2 cellular contexts compared by ENCODE assay signal in genomic region chr9:28007097-28007817, GRCh38.
TF ChIP-seq lines count a peak whose summit lies in the region.

No MANE protein-coding gene starts in this region.

TF ChIP-seq in SK-N-SH, 30 proteins besides CTCF, POLR2A, EP300 and RAD21 (continued from another document):
- TF ChIP-seq CHD2 (IDR thresholded peaks at IDR 0.05; ENCODE audit: low read length, partially characterized antibody) (no peak), TEAD4 (IDR thresholded peaks at IDR 0.05; ENCODE audit: borderline replicate concordance, insufficient read depth) (no peak), ELF1 (IDR thresholded peaks at IDR 0.05) (no peak), REST (IDR thresholded peaks at IDR 0.05; ENCODE audit: low read depth, low read length) (no peak), NFIC (IDR thresholded peaks at IDR 0.05; ENCODE audit: borderline replicate concordance) (no peak)

TF ChIP-seq in H1, 55 proteins besides CTCF, POLR2A, EP300 and RAD21 (continued from another document):
- TF ChIP-seq E2F6 (IDR thresholded peaks at IDR 0.05) (no peak), BACH1 (IDR thresholded peaks at IDR 0.05; ENCODE audit: low read length) (no peak), CTBP2 (IDR thresholded peaks at IDR 0.05; ENCODE audit: borderline replicate concordance, insufficient read depth, insufficient read length, low read length) (no peak), POLR2AphosphoS5 (IDR thresholded peaks at IDR 0.05; ENCODE audit: low read depth, low read length) (no peak), CREB1 (IDR thresholded peaks at IDR 0.05) (no peak)
